9 cellular contexts compared by ENCODE assay signal in genomic region chr11:68904458-68904847, GRCh38. TPM values are rescaled to one million over a fixed set of nuclear protein-coding genes. Genes with fewer than 3 reads are reported as not detected.
A peak's percentile ranks its signal among the peaks of the same experiment; 100 is the strongest.
DNase-seq lines count a peak whose midpoint lies in the region; ATAC-seq and TF ChIP-seq lines count a peak whose summit lies in the region.
"Had no signal": no experiment of that assay in that cellular context is flagged by ENCODE, and none has a peak within 500 bp of the region (broad histone marks: within the 10 kb centered on the region; RNA-seq: fewer than 3 reads in every experiment).

No MANE protein-coding gene starts in this region.

- peak overlapping the region; percentile 82; the same call in 1 of the 2 replicates for H3K9ac ChIP-seq in KMS-11

- H3K4me3 Mint-ChIP-seq in activated naive CD4-positive, alpha-beta T cell treated with anti-CD3 and anti-CD28 coated beads for 36 hours: peak overlapping the region; percentile 88
- peak overlapping the region; percentile 99 for H3K4me3 Mint-ChIP-seq in memory B cell

- H3K79me2 ChIP-seq in KMS-11 (ENCODE audit: insufficient read depth, low read depth): peaks cover 56% of the 10 kb centered on the region

- H3K4me3 ChIP-seq in KMS-11 (IDR thresholded peaks at IDR 0.05; ENCODE audit: insufficient read depth, low read depth, low read length) (no peak overlapping the region), vagina (peak overlapping the region; percentile 72 to 80)

- H3K4me1 ChIP-seq in KMS-11 (ENCODE audit: low read depth, poor library complexity, severe bottlenecking) (peaks cover 18% of the 10 kb centered on the region), vagina (peaks cover 38% of the 10 kb centered on the region)

- peak overlapping the region; percentile 81 for H3K27ac Mint-ChIP-seq in activated naive CD4-positive, alpha-beta T cell treated with anti-CD3 and anti-CD28 coated beads for 36 hours
- peak overlapping the region; percentile 98 for H3K27ac Mint-ChIP-seq in memory B cell

- H3K4me1 Mint-ChIP-seq in activated naive CD4-positive, alpha-beta T cell treated with anti-CD3 and anti-CD28 coated beads for 36 hours (ENCODE audit: low read depth): peaks cover 41% of the 10 kb centered on the region
- peaks cover 34% of the 10 kb centered on the region for H3K4me1 Mint-ChIP-seq in memory B cell

- H3K27me3 Mint-ChIP-seq in activated naive CD4-positive, alpha-beta T cell treated with anti-CD3 and anti-CD28 coated beads for 36 hours (ENCODE audit: low read depth): no peaks in the 10 kb centered on the region
- no peaks in the 10 kb centered on the region for H3K27me3 Mint-ChIP-seq in memory B cell

- TF ChIP-seq POLR2A in vagina (IDR thresholded peaks at IDR 0.05): no peak

- no peaks in the 10 kb centered on the region for H4K20me1 ChIP-seq in KMS-11 (ENCODE audit: insufficient read depth)

- no peaks in the 10 kb centered on the region for H3K27me3 ChIP-seq in KMS-11 (ENCODE audit: insufficient read depth, low read depth)
- H3K27me3 ChIP-seq in vagina: no peaks in the 10 kb centered on the region
- H3K27me3 ChIP-seq: foreskin keratinocyte had no signal

- TF ChIP-seq CTCF in KMS-11 (conservative IDR thresholded peaks at IDR 0.05; ENCODE audit: low read depth, low read length) (no peak), vagina (IDR thresholded peaks at IDR 0.05) (no peak)

- no peaks in the 10 kb centered on the region for H3K9me3 Mint-ChIP-seq in activated naive CD4-positive, alpha-beta T cell treated with anti-CD3 and anti-CD28 coated beads for 36 hours
- no peaks in the 10 kb centered on the region for H3K9me3 Mint-ChIP-seq in memory B cell

- H3K27ac ChIP-seq in KMS-11 (no peak overlapping the region), vagina (peak overlapping the region; percentile 87)

- peak overlapping the region; percentile 62; the same call in 1 of the 2 replicates for H2AFZ ChIP-seq in KMS-11 (ENCODE audit: low read depth)

- H3K36me3 Mint-ChIP-seq in activated naive CD4-positive, alpha-beta T cell treated with anti-CD3 and anti-CD28 coated beads for 36 hours (ENCODE audit: low read depth): peaks cover 24% of the 10 kb centered on the region
- peaks cover 11% of the 10 kb centered on the region for H3K36me3 Mint-ChIP-seq in memory B cell

- H3K36me3 ChIP-seq in KMS-11 (ENCODE audit: insufficient read depth) (no peaks in the 10 kb centered on the region), vagina (peaks cover 0 to 27% of the 10 kb centered on the region in 2 donors)

- no peak for ATAC-seq in memory B cell (ENCODE audit: low read depth)

- no peaks in the 10 kb centered on the region for H3K9me3 ChIP-seq in vagina

- peak overlapping the region; percentile 68 for H3K4me2 ChIP-seq in KMS-11

- in situ Hi-C loops in T47D (cut with HindIII; ENCODE audit: low pct_unique_long_range_greater_than_20kb, low sequenced_read_pairs): no loop called here

- no peak for DNase-seq in activated naive CD4-positive, alpha-beta T cell treated with anti-CD3 and anti-CD28 coated beads for 36 hours
- no peak for DNase-seq in activated naive CD4-positive, alpha-beta T cell treated with Interleukin-2 at 50 U/mL for 16 hours
- DNase-seq in T47D (ENCODE audit: low read depth in 1 of 2, low spot score in 1 of 2) (peak; percentile 23 to 64), memory B cell (ENCODE audit: low spot score in 2 of 2) (no peak), vagina (ENCODE audit: extremely low spot score in 2 of 2) (no peak), iPS-NIHi7 (ENCODE audit: extremely low spot score) (no peak), GOT3 (lab: John Stamatoyannopoulos, UW) (no peak)

- CTCF ChIA-PET in activated naive CD4-positive, alpha-beta T cell treated with anti-CD3 and anti-CD28 coated beads for 36 hours (lab: Charles Lee): interaction anchor here (1.2 kb wide), 1 partner anchor 79 kb away, joined by 3 read pairs; no protein-coding TSS in a partner anchor

- intact Hi-C loops in activated naive CD4-positive, alpha-beta T cell treated with anti-CD3 and anti-CD28 coated beads for 36 hours (cut with micrococcal nuclease): no loop called here
- intact Hi-C loops in vagina (cut with DNase I): loop anchor here (1.0 kb wide), 1 partner anchor 185 kb away; no protein-coding TSS in a partner anchor

RNA-seq across cellular contexts. Expression of gene IGHMBP2, which starts 0.8 kb away (rescaled TPM):
- total RNA-seq in activated naive CD4-positive, alpha-beta T cell treated with anti-CD3 and anti-CD28 coated beads for 36 hours: 10 to 100 TPM; 29.4 to 31.1 TPM
- 8.3 TPM for total RNA-seq in vagina

RNA-seq across cellular contexts. Expression of gene MRPL21, which starts 0.8 kb away (rescaled TPM):
- total RNA-seq in activated naive CD4-positive, alpha-beta T cell treated with anti-CD3 and anti-CD28 coated beads for 36 hours: 10 to 100 TPM; 90.8 to 92.1 TPM
- total RNA-seq in vagina: 68.5 TPM

Comparison
In these comparisons a context has a peak if more than half of its experiments do, and no peak if none do; other contexts are left out.
1. DNase-seq: peak in T47D (2 of 2); none in activated naive CD4-positive, alpha-beta T cell treated with anti-CD3 and anti-CD28 coated beads for 36 hours (single experiment), activated naive CD4-positive, alpha-beta T cell treated with Interleukin-2 at 50 U/mL for 16 hours (single experiment), memory B cell (0 of 2), vagina (0 of 2), iPS-NIHi7 (single experiment) and GOT3 (single experiment).